1 cellular context compared by ENCODE assay signal in the genomic region with DNA sequence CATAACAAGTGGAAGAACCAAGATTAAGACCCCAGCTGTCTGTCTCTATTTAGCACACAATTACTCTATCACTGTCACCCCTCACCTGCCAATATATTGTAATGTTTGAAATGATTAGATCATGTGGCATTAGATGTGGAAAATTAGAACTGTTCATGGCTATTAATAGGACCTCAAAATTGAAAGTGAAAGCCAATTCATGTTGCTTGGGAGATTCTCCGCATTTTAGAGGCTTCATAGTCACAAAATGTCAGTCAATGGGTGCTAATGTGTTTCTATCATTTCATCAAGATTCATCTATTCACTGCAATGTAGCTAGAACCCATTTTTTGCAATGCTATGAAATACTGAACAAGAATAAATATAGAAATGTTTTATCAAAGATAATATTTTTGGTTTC.
TF ChIP-seq lines count a peak whose summit lies in the region.

No MANE protein-coding gene starts in this region.

TF ChIP-seq in HepG2, 621 proteins besides CTCF, POLR2A, EP300 and RAD21 (continued from another document):
- TF ChIP-seq, protein P1, sequence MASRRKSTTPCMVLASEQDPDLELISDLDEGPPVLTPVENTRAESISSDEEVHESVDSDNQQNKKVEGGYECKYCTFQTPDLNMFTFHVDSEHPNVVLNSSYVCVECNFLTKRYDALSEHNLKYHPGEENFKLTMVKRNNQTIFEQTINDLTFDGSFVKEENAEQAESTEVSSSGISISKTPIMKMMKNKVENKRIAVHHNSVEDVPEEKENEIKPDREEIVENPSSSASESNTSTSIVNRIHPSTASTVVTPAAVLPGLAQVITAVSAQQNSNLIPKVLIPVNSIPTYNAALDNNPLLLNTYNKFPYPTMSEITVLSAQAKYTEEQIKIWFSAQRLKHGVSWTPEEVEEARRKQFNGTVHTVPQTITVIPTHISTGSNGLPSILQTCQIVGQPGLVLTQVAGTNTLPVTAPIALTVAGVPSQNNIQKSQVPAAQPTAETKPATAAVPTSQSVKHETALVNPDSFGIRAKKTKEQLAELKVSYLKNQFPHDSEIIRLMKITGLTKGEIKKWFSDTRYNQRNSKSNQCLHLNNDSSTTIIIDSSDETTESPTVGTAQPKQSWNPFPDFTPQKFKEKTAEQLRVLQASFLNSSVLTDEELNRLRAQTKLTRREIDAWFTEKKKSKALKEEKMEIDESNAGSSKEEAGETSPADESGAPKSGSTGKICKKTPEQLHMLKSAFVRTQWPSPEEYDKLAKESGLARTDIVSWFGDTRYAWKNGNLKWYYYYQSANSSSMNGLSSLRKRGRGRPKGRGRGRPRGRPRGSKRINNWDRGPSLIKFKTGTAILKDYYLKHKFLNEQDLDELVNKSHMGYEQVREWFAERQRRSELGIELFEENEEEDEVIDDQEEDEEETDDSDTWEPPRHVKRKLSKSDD (CRISPR knock-in tag; IDR thresholded peaks at IDR 0.05; ENCODE audit: low read depth) = no peak
- TF ChIP-seq ZNF746 (CRISPR knock-in tag; IDR thresholded peaks at IDR 0.05) = no peak
- TF ChIP-seq GPBP1L1 (CRISPR knock-in tag; IDR thresholded peaks at IDR 0.05) = no peak
- no peak for TF ChIP-seq POLR2AphosphoS2 (IDR thresholded peaks at IDR 0.05; ENCODE audit: low read depth, low read length)
- TF ChIP-seq, protein P2, sequence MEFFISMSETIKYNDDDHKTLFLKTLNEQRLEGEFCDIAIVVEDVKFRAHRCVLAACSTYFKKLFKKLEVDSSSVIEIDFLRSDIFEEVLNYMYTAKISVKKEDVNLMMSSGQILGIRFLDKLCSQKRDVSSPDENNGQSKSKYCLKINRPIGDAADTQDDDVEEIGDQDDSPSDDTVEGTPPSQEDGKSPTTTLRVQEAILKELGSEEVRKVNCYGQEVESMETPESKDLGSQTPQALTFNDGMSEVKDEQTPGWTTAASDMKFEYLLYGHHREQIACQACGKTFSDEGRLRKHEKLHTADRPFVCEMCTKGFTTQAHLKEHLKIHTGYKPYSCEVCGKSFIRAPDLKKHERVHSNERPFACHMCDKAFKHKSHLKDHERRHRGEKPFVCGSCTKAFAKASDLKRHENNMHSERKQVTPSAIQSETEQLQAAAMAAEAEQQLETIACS (CRISPR knock-in tag; IDR thresholded peaks at IDR 0.05) = no peak
- no peak for TF ChIP-seq ZNF850 (CRISPR knock-in tag; conservative IDR thresholded peaks at IDR 0.05)
- no peak for TF ChIP-seq ZNF619 (CRISPR knock-in tag; IDR thresholded peaks at IDR 0.05)
- TF ChIP-seq SKI (IDR thresholded peaks at IDR 0.05; ENCODE audit: partially characterized antibody) = no peak
- no peak for TF ChIP-seq CREB3 (CRISPR knock-in tag; IDR thresholded peaks at IDR 0.05)
- TF ChIP-seq ZNF331 (CRISPR knock-in tag; IDR thresholded peaks at IDR 0.05) = no peak
